Comparison of ENCODE assay signal across 8 cellular contexts in the genomic region with DNA sequence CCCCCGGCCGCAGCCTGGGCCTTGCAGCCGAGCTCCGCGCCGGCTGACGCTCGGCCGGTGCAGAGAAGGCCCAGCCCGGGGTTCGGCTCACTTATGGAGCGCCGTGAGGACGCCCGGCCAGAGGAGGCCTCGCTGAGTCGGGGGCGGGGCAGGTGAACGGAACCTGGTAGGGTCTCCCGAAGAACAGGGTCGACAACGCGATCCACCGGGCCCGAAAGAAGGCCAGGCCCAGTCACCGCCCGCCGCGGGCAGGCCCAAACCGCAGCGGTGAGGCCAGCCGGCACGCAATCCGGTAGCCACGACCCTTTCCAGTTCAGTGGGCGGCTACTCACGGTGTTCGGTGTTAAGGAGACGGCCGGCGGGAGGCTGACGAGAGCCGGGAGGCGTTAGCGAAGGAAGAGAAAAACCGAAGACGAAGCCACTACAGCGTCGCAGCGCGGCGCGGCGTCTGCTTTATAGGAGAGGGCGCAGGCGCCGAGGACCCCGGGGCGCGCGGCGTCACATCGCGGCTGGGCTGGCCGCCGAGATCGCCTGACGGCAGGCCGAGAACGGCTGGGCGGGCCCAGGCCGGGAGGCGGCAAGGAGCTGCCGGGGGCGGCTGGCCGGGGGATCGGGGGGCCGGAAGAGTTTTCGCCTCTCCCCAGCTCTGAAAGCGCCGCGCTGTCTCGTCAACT. TPM values are rescaled to one million over a fixed set of nuclear protein-coding genes. Genes with fewer than 3 reads are reported as not detected.
A peak's percentile ranks its signal among the peaks of the same experiment; 100 is the strongest.
DNase-seq lines count a peak whose midpoint lies in the region; ATAC-seq, FAIRE-seq and TF ChIP-seq lines count a peak whose summit lies in the region.

A gene (minus strand): TSS at position 428 of the 674 bp plus-strand sequence. CDS start 2,928 bp downstream, outside the sequence.

- H3K9me3 Mint-ChIP-seq in activated T-cell treated with anti-CD3 and anti-CD28 coated beads, Interleukin-2, amount 50 U/mL, for 24 hours, result no peaks in the 10 kb centered on the region

- peak within 1 kb of the TSS; percentile 99 for H3K9ac ChIP-seq in HUES6 (ENCODE audit: low read length)
- peak within 1 kb of the TSS; percentile 93 to 99 for H3K9ac ChIP-seq in mucosa of rectum (ENCODE audit: low read depth in 1 of 2, low read length in 2 of 2)

- H3K27ac ChIP-seq in HUES6 (ENCODE audit: low read depth, low read length), result peak within 1 kb of the TSS; percentile 100
- peak within 1 kb of the TSS; percentile 85 for H3K27ac ChIP-seq in Panc1 (ENCODE audit: low read length)
- H3K27ac ChIP-seq in mucosa of rectum (ENCODE audit: low read depth in 2 of 2, low read length in 2 of 2), result peak within 1 kb of the TSS; percentile 98 to 99

- intact Hi-C loops in Panc1 (cut with micrococcal nuclease; ENCODE audit: unreplicated experiment), result no loop called here

- no peaks in the 10 kb centered on the region for H3K9me3 ChIP-seq in HUES6 (ENCODE audit: control insufficient read depth, insufficient read depth, low read depth, low read length)
- no peaks in the 10 kb centered on the region for H3K9me3 ChIP-seq in Panc1 (ENCODE audit: control insufficient read depth, insufficient read depth, low read depth, low read length)
- H3K9me3 ChIP-seq in mucosa of rectum (ENCODE audit: control insufficient read depth in 2 of 2, low read length in 2 of 2), result no peaks in the 10 kb centered on the region

- DNase-seq in D721Med (ENCODE audit: insufficient read length, low spot score) (peak; percentile 58), Panc1 (ENCODE audit: low read depth, low spot score) (peak; percentile 30), erythroblast (lab: John Stamatoyannopoulos, UW) (peak; percentile 92 to 95)
- DNase-seq in activated T-cell treated with anti-CD3 and anti-CD28 coated beads, Interleukin-2, amount 50 U/mL, for 24 hours, result peak; percentile 94
- peak; percentile 56 to 61 for DNase-seq in stimulated activated CD8-positive, alpha-beta memory T cell treated with anti-CD3 and anti-CD28 coated beads, Interleukin-4, amount 100 ng/mL, for 4 hours (ENCODE audit: low read depth in 2 of 2, low spot score in 1 of 2)

- peak within 1 kb of the TSS; percentile 98 for H3K27ac Mint-ChIP-seq in activated T-cell treated with anti-CD3 and anti-CD28 coated beads, Interleukin-2, amount 50 U/mL, for 24 hours

- H3K4me1 Mint-ChIP-seq in activated T-cell treated with anti-CD3 and anti-CD28 coated beads, Interleukin-2, amount 50 U/mL, for 24 hours (ENCODE audit: low read depth), result peaks cover 34% of the 10 kb centered on the region

- peaks cover 40% of the 10 kb centered on the region for H3K36me3 Mint-ChIP-seq in activated T-cell treated with anti-CD3 and anti-CD28 coated beads, Interleukin-2, amount 50 U/mL, for 24 hours (ENCODE audit: low read depth)

- no peak for FAIRE-seq in D721Med (lab: Jason Lieb, UNC)

- peaks cover 20% of the 10 kb centered on the region for H3K36me3 ChIP-seq in HUES6 (ENCODE audit: control insufficient read depth, insufficient read depth, low read length)
- H3K36me3 ChIP-seq in Panc1 (ENCODE audit: control insufficient read depth, insufficient read depth, low read length), result peaks cover 19% of the 10 kb centered on the region
- peaks cover 4 to 5% of the 10 kb centered on the region in 2 donors for H3K36me3 ChIP-seq in mucosa of rectum (ENCODE audit: control insufficient read depth in 2 of 2, insufficient read depth in 2 of 2, low read length in 2 of 2)

- H3K4me3 Mint-ChIP-seq in activated T-cell treated with anti-CD3 and anti-CD28 coated beads, Interleukin-2, amount 50 U/mL, for 24 hours, result peak within 1 kb of the TSS; percentile 97

- no peak for TF ChIP-seq CTCF in D721Med (IDR thresholded peaks at IDR 0.05; ENCODE audit: insufficient read depth, missing control alignments)
- no peak for TF ChIP-seq CTCF in Panc1 (IDR thresholded peaks at IDR 0.05)

- H3K4me3 ChIP-seq in HUES6 (ENCODE audit: low read depth, low read length) (peak within 1 kb of the TSS; percentile 100), Panc1 (ENCODE audit: low read depth in 2 of 2, low read length in 2 of 2) (peak within 1 kb of the TSS; percentile 80 to 92), mucosa of rectum (ENCODE audit: low read length in 2 of 2) (peak within 1 kb of the TSS; percentile 94 to 95)

- POLR2A ChIA-PET in Panc1 (lab: Charles Lee), result interaction anchor here (0.7 to 1.1 kb wide), 9 partner anchors 9 to 103 kb away, joined by 3 to 4 read pairs (median 3); a partner anchor contains a TSS

- TF ChIP-seq POLR2A in erythroblast (IDR thresholded peaks at IDR 0.05; ENCODE audit: low read length), result peak; percentile 98

- no peaks in the 10 kb centered on the region for H3K27me3 ChIP-seq in HUES6 (ENCODE audit: control insufficient read depth, insufficient read depth, low read length)
- H3K27me3 ChIP-seq in Panc1 (ENCODE audit: control insufficient read depth, insufficient read depth, low read length), result no peaks in the 10 kb centered on the region
- no peaks in the 10 kb centered on the region for H3K27me3 ChIP-seq in mucosa of rectum (ENCODE audit: control insufficient read depth in 2 of 2, insufficient read depth in 2 of 2, low read length in 2 of 2)

- CTCF ChIA-PET in Panc1 (lab: Charles Lee), result interaction anchor here (0.6 kb wide), 2 partner anchors 115 to 174 kb away, joined by 3 to 5 read pairs; no protein-coding TSS in a partner anchor

- ATAC-seq in GM21390 (IDR thresholded peaks at IDR 0.05; ENCODE audit: unreplicated experiment) (peak; percentile 74), Panc1 (peak; percentile 92)

- H3K27me3 Mint-ChIP-seq in activated T-cell treated with anti-CD3 and anti-CD28 coated beads, Interleukin-2, amount 50 U/mL, for 24 hours, result no peaks in the 10 kb centered on the region

- H3K4me1 ChIP-seq in HUES6 (ENCODE audit: control insufficient read depth, insufficient read depth, low read length) (0 out of 2 replicates have a peak, but pooled peaks cover 8% of the 10 kb centered on the region), Panc1 (ENCODE audit: control insufficient read depth, insufficient read depth, low read length) (peaks cover 22% of the 10 kb centered on the region), mucosa of rectum (ENCODE audit: control insufficient read depth in 2 of 2, insufficient read depth in 2 of 2, low read length in 2 of 2) (peaks cover 28 to 37% of the 10 kb centered on the region in 2 donors)

- in situ Hi-C loops in Panc1 (cut with HindIII; ENCODE audit: low pct_unique_long_range_greater_than_20kb, low sequenced_read_pairs), result no loop called here

- BruUV-seq in Panc1 (replicated peaks; lab: Mats Ljungman, UMichigan), result no TSS peak

RNA-seq across cellular contexts. Expression of the gene that starts here (rescaled TPM):
- total RNA-seq in Panc1 (2021; ENCODE audit: unreplicated experiment), result 301 TPM
- polyA plus RNA-seq in Panc1 (2012; ENCODE audit: insufficient read length), result 270 TPM

Comparison
In these comparisons a context has a peak if more than half of its experiments do, and no peak if none do; other contexts are left out.
1. Peak in every context shown above with its lines: DNase-seq, ATAC-seq, H3K4me3 ChIP-seq and H3K27ac ChIP-seq.
2. DNase-seq: peak in every context shown above with its lines; median percentile 94 in activated T-cell treated with anti-CD3 and anti-CD28 coated beads, Interleukin-2, amount 50 U/mL, for 24 hours; 94 in erythroblast; 58 in stimulated activated CD8-positive, alpha-beta memory T cell treated with anti-CD3 and anti-CD28 coated beads, Interleukin-4, amount 100 ng/mL, for 4 hours; 58 in D721Med; 30 in Panc1.